9 cellular contexts compared by ENCODE assay signal in the genomic region with DNA sequence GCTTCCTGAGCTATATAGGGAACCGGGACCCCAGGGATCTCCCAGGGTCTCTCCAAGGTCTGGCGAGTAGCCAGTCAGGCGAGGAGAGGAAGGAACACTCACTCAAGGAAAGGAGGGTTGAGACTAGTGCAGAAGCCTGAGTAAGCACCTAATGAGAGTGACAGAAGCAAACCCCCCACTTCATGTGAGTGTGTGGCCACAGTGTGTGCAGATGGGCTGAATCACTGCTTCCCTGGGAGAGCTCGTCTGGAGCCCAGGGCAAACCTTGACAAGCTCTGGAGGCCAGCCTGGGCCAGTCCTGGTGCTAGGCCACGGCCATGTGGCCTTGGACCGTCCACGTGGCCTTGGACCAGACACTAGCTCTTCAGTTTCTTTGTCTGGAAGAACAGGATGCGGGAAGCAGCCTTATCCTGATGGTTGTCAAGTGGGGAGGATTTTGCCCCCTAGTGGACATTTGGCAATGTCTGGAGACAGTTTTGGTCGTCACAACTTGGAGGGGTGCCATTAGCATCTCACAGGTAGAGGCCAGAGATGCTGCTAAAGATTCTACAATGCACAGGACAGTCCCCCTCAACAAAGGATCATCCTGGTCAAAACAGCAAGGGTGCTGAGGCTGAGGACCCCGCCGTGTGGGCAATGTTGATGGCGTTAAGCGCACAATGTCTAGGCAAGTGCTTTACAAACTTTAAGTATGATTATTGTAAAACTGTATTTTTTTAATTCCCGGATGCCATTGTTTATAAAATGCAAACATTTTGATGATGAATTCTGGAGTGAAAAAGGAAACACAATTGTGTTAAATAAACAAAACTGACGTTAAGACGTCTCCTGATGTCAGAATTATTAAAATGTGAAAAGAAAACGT. TPM values are rescaled to one million over a fixed set of nuclear protein-coding genes. Genes with fewer than 3 reads are reported as not detected.
A peak's percentile ranks its signal among the peaks of the same experiment; 100 is the strongest.
DNase-seq lines count a peak whose midpoint lies in the region; ATAC-seq and TF ChIP-seq lines count a peak whose summit lies in the region.
"Had no signal": no experiment of that assay in that cellular context is flagged by ENCODE, and none has a peak within 500 bp of the region (broad histone marks: within the 10 kb centered on the region; RNA-seq: fewer than 3 reads in every experiment).

No MANE protein-coding gene starts in this region.

- DNase-seq in GM19240 (ENCODE audit: insufficient read length, low spot score) = peak; percentile 26
- DNase-seq in NCI-H460 (ENCODE audit: extremely low read depth, low read depth) = peak; percentile 69
- no peak for DNase-seq in activated T-cell treated with anti-CD3 and anti-CD28 coated beads, Interleukin-2, amount 50 U/mL, for 4 hours
- DNase-seq in glomerular visceral epithelial cell (ENCODE audit: extremely low spot score) = peak; percentile 75
- DNase-seq in progenitor cell of endocrine pancreas (ENCODE audit: low spot score, unreplicated experiment) = no peak
- no peak for DNase-seq in NCI-H128 (lab: John Stamatoyannopoulos, UW; ENCODE audit: unreplicated experiment)

- peak overlapping the region; percentile 77 to 94 (median 82) for H3K4me2 ChIP-seq in BLaER1 treated with 17β-estradiol and CSF1 and Interleukin-3, amounts not matched to agents 10 nM and 100 nM

- H3K4me1 Mint-ChIP-seq in activated T-cell treated with anti-CD3 and anti-CD28 coated beads, Interleukin-2, amount 50 U/mL, for 4 hours (ENCODE audit: low read depth) = peaks cover 4% of the 10 kb centered on the region
- H3K4me1 Mint-ChIP-seq in progenitor cell of endocrine pancreas (ENCODE audit: low read depth) = peaks cover 2% of the 10 kb centered on the region

- H3K27me3 Mint-ChIP-seq in activated T-cell treated with anti-CD3 and anti-CD28 coated beads, Interleukin-2, amount 50 U/mL, for 4 hours (ENCODE audit: low read depth) = peaks cover 9% of the 10 kb centered on the region
- H3K27me3 Mint-ChIP-seq in progenitor cell of endocrine pancreas = peaks cover 4% of the 10 kb centered on the region

- no peaks in the 10 kb centered on the region for H3K36me3 Mint-ChIP-seq in activated T-cell treated with anti-CD3 and anti-CD28 coated beads, Interleukin-2, amount 50 U/mL, for 4 hours (ENCODE audit: insufficient read depth)
- H3K36me3 Mint-ChIP-seq in progenitor cell of endocrine pancreas (ENCODE audit: insufficient read depth) = no peaks in the 10 kb centered on the region
- H3K36me3 Mint-ChIP-seq: T-cell had no signal

- H3K27ac ChIP-seq in BLaER1 treated with 17β-estradiol and CSF1 and Interleukin-3, amounts not matched to agents 10 nM and 100 nM = peak overlapping the region in 7 of 11 experiments; percentile 5 to 34 (median 15); a peak in 8 of 22 replicates

- H3K36me3 ChIP-seq in BLaER1 treated with 17β-estradiol and CSF1 and Interleukin-3, amounts not matched to agents 10 nM and 100 nM = no peaks in the 10 kb centered on the region

- H3K27me3 ChIP-seq in BLaER1 treated with 17β-estradiol and CSF1 and Interleukin-3, amounts not matched to agents 10 nM and 100 nM = no peaks in the 10 kb centered on the region

- H3K4me3 ChIP-seq in BLaER1 treated with 17β-estradiol and CSF1 and Interleukin-3, amounts not matched to agents 10 nM and 100 nM = peak overlapping the region in 4 of 10 experiments; percentile 12 to 27 (median 16); a peak in 5 of 20 replicates

- peaks cover 70 to 93% (median 76%) of the 10 kb centered on the region in 10 experiments for H3K4me1 ChIP-seq in BLaER1 treated with 17β-estradiol and CSF1 and Interleukin-3, amounts not matched to agents 10 nM and 100 nM

- TF ChIP-seq CTCF in progenitor cell of endocrine pancreas (IDR thresholded peaks at IDR 0.05; ENCODE audit: unreplicated experiment) = peak; percentile 73

- no peaks in the 10 kb centered on the region for H3K9me3 Mint-ChIP-seq in activated T-cell treated with anti-CD3 and anti-CD28 coated beads, Interleukin-2, amount 50 U/mL, for 4 hours
- no peaks in the 10 kb centered on the region for H3K9me3 Mint-ChIP-seq in progenitor cell of endocrine pancreas (ENCODE audit: low read depth)
- H3K9me3 Mint-ChIP-seq: T-cell had no signal

- no peak overlapping the region for H3K27ac Mint-ChIP-seq in progenitor cell of endocrine pancreas
- H3K27ac Mint-ChIP-seq: T-cell had no signal

- no peaks in the 10 kb centered on the region for H4K20me1 ChIP-seq in BLaER1 treated with 17β-estradiol and CSF1 and Interleukin-3, amounts not matched to agents 10 nM and 100 nM

- peak overlapping the region in 7 of 11 experiments; percentile 0 to 40 (median 19); a peak in 7 of 22 replicates for H3K9ac ChIP-seq in BLaER1 treated with 17β-estradiol and CSF1 and Interleukin-3, amounts not matched to agents 10 nM and 100 nM

- no peaks in the 10 kb centered on the region for H3K9me3 ChIP-seq in BLaER1 treated with 17β-estradiol and CSF1 and Interleukin-3, amounts not matched to agents 10 nM and 100 nM (replicated peaks in 1 of 11)

- no peak overlapping the region for H3K4me3 Mint-ChIP-seq in activated T-cell treated with anti-CD3 and anti-CD28 coated beads, Interleukin-2, amount 50 U/mL, for 4 hours
- H3K4me3 Mint-ChIP-seq in progenitor cell of endocrine pancreas (ENCODE audit: low read depth) = no peak overlapping the region
- H3K4me3 Mint-ChIP-seq: T-cell had no signal

- peak; percentile 52 to 55 for ATAC-seq in activated T-cell treated with anti-CD3 and anti-CD28 coated beads, Interleukin-2, amount 50 U/mL, for 4 hours
- ATAC-seq in GM21515 (IDR thresholded peaks at IDR 0.05; ENCODE audit: unreplicated experiment) = no peak

RNA-seq across cellular contexts. Expression of gene CTSH, which starts 34.8 kb away (rescaled TPM):
- total RNA-seq in NCI-H460 (2014; rRNA removed; shearing (Covaris generic)) = 2.4 and 2.5 TPM in 2 replicates
- polyA plus RNA-seq in NCI-H460 (2014; cell fraction: nucleus; rRNA removed) = 2.0 TPM in 1 of 2 replicates, not detected in the other
- total RNA-seq in activated T-cell treated with anti-CD3 and anti-CD28 coated beads, Interleukin-2, amount 50 U/mL, for 4 hours = 10 to 100 TPM in 2 of 3 donors, 1 to 10 TPM in 1; 6.6 to 23.7 (median 16.4) TPM
- 56.4 and 58.2 TPM in 2 replicates for total RNA-seq in progenitor cell of endocrine pancreas

Comparison
In these comparisons a context has a peak if more than half of its experiments do, and no peak if none do; other contexts are left out.
1. DNase-seq: peak in GM19240 (single experiment), NCI-H460 (single experiment) and glomerular visceral epithelial cell (single experiment); none in activated T-cell treated with anti-CD3 and anti-CD28 coated beads, Interleukin-2, amount 50 U/mL, for 4 hours (single experiment), progenitor cell of endocrine pancreas (single experiment) and NCI-H128 (single experiment).